Comparison of ENCODE assay signal across 9 cellular contexts in genomic region chr6:159061805-159062563, GRCh38. TPM values are rescaled to one million over a fixed set of nuclear protein-coding genes. Genes with fewer than 3 reads are reported as not detected.
DNase-seq lines count a peak whose midpoint lies in the region; TF ChIP-seq lines count a peak whose summit lies in the region.
"Had no signal": no experiment of that assay in that cellular context is flagged by ENCODE, and none has a peak within 500 bp of the region (broad histone marks: within the 10 kb centered on the region; RNA-seq: fewer than 3 reads in every experiment).

No MANE protein-coding gene starts in this region.

- H3K4me3 ChIP-seq in HEK293 (ENCODE audit: low read depth, low read length) (no peak overlapping the region), muscle layer of duodenum (ENCODE audit: low read depth in 1 of 2, low read length in 2 of 2) (no peak overlapping the region)
- H3K4me3 ChIP-seq: lung had no signal

- H3K36me3 ChIP-seq in HEK293 (ENCODE audit: control insufficient read depth in 2 of 2, insufficient read depth in 1 of 2, low read length in 2 of 2) (no peaks in the 10 kb centered on the region), muscle layer of duodenum (ENCODE audit: control insufficient read depth in 1 of 2, insufficient read depth in 2 of 2, low read length in 2 of 2) (no peaks in the 10 kb centered on the region)

- H3K27ac ChIP-seq in HEK293 (ENCODE audit: extremely low read depth, low read depth, low read length), result no peak overlapping the region
- peak overlapping the region; percentile 56 for H3K27ac ChIP-seq in muscle layer of duodenum (ENCODE audit: low read length)

- H3K4me3 Mint-ChIP-seq in glutamatergic neuron (ENCODE audit: unreplicated experiment), result no peak overlapping the region

- peaks cover 1% of the 10 kb centered on the region for H3K9me3 Mint-ChIP-seq in glutamatergic neuron (ENCODE audit: unreplicated experiment)

- peak; percentile 34 for DNase-seq in GM13977 (ENCODE audit: low spot score)
- peak; percentile 67 for DNase-seq in SKM-1 (lab: John Stamatoyannopoulos, UW; ENCODE audit: unreplicated experiment)
- no peak for DNase-seq in nucleus accumbens (lab: John Stamatoyannopoulos, UW)
- DNase-seq in NCI-H524 (lab: John Stamatoyannopoulos, UW), result no peak
- DNase-seq in middle frontal gyrus (ENCODE audit: extremely low spot score, low spot score), result no peak
- DNase-seq in glutamatergic neuron, result no peak

- no peak for TF ChIP-seq CTCF in GM13977 (IDR thresholded peaks at IDR 0.05; ENCODE audit: extremely low read depth, insufficient read depth, missing control alignments)
- no peak for TF ChIP-seq CTCF in HEK293 (tag by site-specific recombination; IDR thresholded peaks at IDR 0.05)
- no peak for TF ChIP-seq CTCF in glutamatergic neuron (IDR thresholded peaks at IDR 0.05; ENCODE audit: partially characterized antibody, unreplicated experiment)

- in situ Hi-C loops in GM13977 (cut with MboI; ENCODE audit: low pct_unique_long_range_greater_than_20kb, low sequenced_read_pairs, unreplicated experiment), result no loop called here

- peaks cover 8% of the 10 kb centered on the region for H3K27me3 Mint-ChIP-seq in glutamatergic neuron (ENCODE audit: unreplicated experiment)

- H3K9me3 ChIP-seq in HEK293 (ENCODE audit: control insufficient read depth, insufficient read depth, low read depth, low read length), result no peaks in the 10 kb centered on the region
- H3K9me3 ChIP-seq in muscle layer of duodenum (ENCODE audit: control insufficient read depth in 1 of 2, low read length in 2 of 2), result no peaks in the 10 kb centered on the region

- H3K36me3 Mint-ChIP-seq in glutamatergic neuron (ENCODE audit: unreplicated experiment), result peaks cover 6% of the 10 kb centered on the region

- peaks cover 2% of the 10 kb centered on the region for H3K4me1 Mint-ChIP-seq in glutamatergic neuron (ENCODE audit: low read depth, unreplicated experiment)

- POLR2A ChIA-PET in HEK293 (lab: Yijun Ruan, JAX), result no interaction called here

- no peak overlapping the region for H3K27ac Mint-ChIP-seq in glutamatergic neuron (ENCODE audit: unreplicated experiment)

- H3K4me1 ChIP-seq in HEK293 (ENCODE audit: control insufficient read depth, insufficient read depth, low read length) (no peaks in the 10 kb centered on the region), muscle layer of duodenum (ENCODE audit: control insufficient read depth in 1 of 2, insufficient read depth in 2 of 2, low read length in 2 of 2) (peaks cover 0 to 13% of the 10 kb centered on the region in 2 donors)

- CTCF ChIA-PET in HEK293 (lab: Yijun Ruan, JAX), result interaction anchor here (0.9 kb wide), 1 partner anchor 42 kb away, joined by 6 read pairs; no protein-coding TSS in a partner anchor

- no peaks in the 10 kb centered on the region for H3K27me3 ChIP-seq in muscle layer of duodenum (ENCODE audit: low read depth, low read length)

TF ChIP-seq in HEK293, 187 proteins besides CTCF, POLR2A, EP300 and RAD21:
- no peak for TF ChIP-seq ZNF398 (tag by site-specific recombination; IDR thresholded peaks at IDR 0.05)
- peak; percentile 87 for TF ChIP-seq ZNF548 (tag by site-specific recombination; IDR thresholded peaks at IDR 0.05)
- TF ChIP-seq GLIS2 (tag by site-specific recombination; IDR thresholded peaks at IDR 0.05), result no peak
- TF ChIP-seq ZNF280C (tag by site-specific recombination; IDR thresholded peaks at IDR 0.05), result no peak
- TF ChIP-seq KLF17 (tag by site-specific recombination; IDR thresholded peaks at IDR 0.05), result no peak
- no peak for TF ChIP-seq TRIM28 (IDR thresholded peaks at IDR 0.05; ENCODE audit: borderline replicate concordance, low read length)
- no peak for TF ChIP-seq ZNF677 (tag by site-specific recombination; IDR thresholded peaks at IDR 0.05)

RNA-seq across cellular contexts. Expression of gene TAGAP, which starts 17.2 kb away (rescaled TPM):
- not detected for total RNA-seq in glutamatergic neuron (ENCODE audit: unreplicated experiment)

Comparison
In these comparisons a context has a peak if more than half of its experiments do, and no peak if none do; other contexts are left out.
1. DNase-seq: peak in GM13977 (single experiment) and SKM-1 (single experiment); none in nucleus accumbens (0 of 56), NCI-H524 (0 of 2), middle frontal gyrus (single experiment) and glutamatergic neuron (single experiment).